25 cellular contexts compared by ENCODE assay signal in the genomic region with DNA sequence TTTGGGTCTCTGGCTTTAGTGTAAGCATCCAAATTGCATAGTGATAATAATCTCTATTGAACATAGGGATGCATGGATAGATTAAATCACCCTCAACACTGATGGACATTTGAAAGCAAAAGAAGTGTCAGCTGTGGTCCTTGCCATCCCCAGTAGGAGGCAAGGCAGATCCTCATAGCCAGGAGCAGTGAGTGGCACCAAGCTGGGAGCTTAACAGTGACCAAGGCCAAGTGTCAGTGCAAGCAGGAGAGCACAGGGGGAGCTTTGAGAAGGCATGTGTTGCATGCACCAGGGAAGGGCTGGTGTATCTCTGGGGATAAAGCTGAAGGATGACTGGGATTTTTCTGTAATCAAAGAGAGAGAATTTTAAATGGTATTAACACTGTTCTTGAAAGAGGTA. TPM values are rescaled to one million over a fixed set of nuclear protein-coding genes. Genes with fewer than 3 reads are reported as not detected.
DNase-seq lines count a peak whose midpoint lies in the region; ATAC-seq and TF ChIP-seq lines count a peak whose summit lies in the region.
"Had no signal": no experiment of that assay in that cellular context is flagged by ENCODE, and none has a peak within 500 bp of the region (broad histone marks: within the 10 kb centered on the region; RNA-seq: fewer than 3 reads in every experiment).

No MANE protein-coding gene starts in this region.

- H2AFZ ChIP-seq in mammary epithelial cell (ENCODE audit: low read depth, low read length) = no peak overlapping the region
- H2AFZ ChIP-seq: neural progenitor cell had no signal

- H3K4me3 ChIP-seq in AG04450 (ENCODE audit: low read depth, low read length) = no peak overlapping the region
- H3K4me3 ChIP-seq in fibroblast of pulmonary artery (replicated peaks; ENCODE audit: low read depth, low read length) = no peak overlapping the region
- no peak overlapping the region for H3K4me3 ChIP-seq in mammary epithelial cell (replicated peaks in 1 of 3; ENCODE audit: insufficient read depth in 1 of 3, low read depth in 2 of 3, low read length in 3 of 3)
- H3K4me3 ChIP-seq: mucosa of descending colon, neural progenitor cell, smooth muscle cell, tibial artery had no signal

- in situ Hi-C loops in mammary epithelial cell (cut with MboI; ENCODE audit: low sequenced_read_pairs in 2 of 2) = no loop called here

- no peaks in the 10 kb centered on the region for H4K20me1 ChIP-seq in mammary epithelial cell (ENCODE audit: insufficient read depth, low read length)

- H3K9ac ChIP-seq in mammary epithelial cell (ENCODE audit: insufficient read depth, low read length) = no peak overlapping the region
- H3K9ac ChIP-seq: neural progenitor cell had no signal

- ATAC-seq in T-helper 17 cell = no peak
- ATAC-seq in activated naive CD4-positive, alpha-beta T cell treated with anti-CD3 and anti-CD28 coated beads, Interleukin-2, amount 50 U/mL, for 72 hours = no peak
- ATAC-seq: activated CD8-positive, alpha-beta T cell treated with anti-CD3 and anti-CD28 coated beads for 36 hours; CD8-positive, alpha-beta T cell; mucosa of descending colon; psoas muscle had no signal

- H3K79me2 ChIP-seq in mammary epithelial cell (ENCODE audit: insufficient read depth, low read length) = no peaks in the 10 kb centered on the region

- H3K27ac Mint-ChIP-seq in T-helper 17 cell = peak overlapping the region; percentile 54
- H3K27ac Mint-ChIP-seq in activated naive CD4-positive, alpha-beta T cell treated with anti-CD3 and anti-CD28 coated beads, Interleukin-2, amount 50 U/mL, for 72 hours = peak overlapping the region in 1 of 2 donors; percentile 5
- H3K27ac Mint-ChIP-seq: activated CD8-positive, alpha-beta T cell treated with anti-CD3 and anti-CD28 coated beads for 36 hours; CD8-positive, alpha-beta T cell; neural progenitor cell had no signal

- H3K9me3 ChIP-seq in AG04450 (ENCODE audit: control insufficient read depth, insufficient read depth, low read length) (no peaks in the 10 kb centered on the region), T-helper 17 cell (ENCODE audit: control insufficient read depth, low read length, poor library complexity, severe bottlenecking) (no peaks in the 10 kb centered on the region), mammary epithelial cell (replicated peaks; ENCODE audit: insufficient read depth, low read length) (no peaks in the 10 kb centered on the region)
- H3K9me3 ChIP-seq: mucosa of descending colon, psoas muscle, tibial artery had no signal

- no peak overlapping the region for H3K4me2 ChIP-seq in mammary epithelial cell (ENCODE audit: insufficient read depth, low read depth, low read length)
- H3K4me2 ChIP-seq: neural progenitor cell, smooth muscle cell had no signal

- no peaks in the 10 kb centered on the region for H3K4me1 ChIP-seq in mammary epithelial cell (ENCODE audit: insufficient read depth, low read length)
- H3K4me1 ChIP-seq: psoas muscle had no signal

- POLR2A ChIA-PET in AG04450 (lab: Yijun Ruan, JAX) = no interaction called here

- intact Hi-C loops in mammary epithelial cell (cut with micrococcal nuclease) = no loop called here

- no TSS peak for BruUV-seq in mammary epithelial cell (replicated peaks; lab: Mats Ljungman, UMichigan)

- H3K27ac ChIP-seq in AG04450 (ENCODE audit: low read depth, low read length) (no peak overlapping the region), mammary epithelial cell (ENCODE audit: insufficient read depth, low read depth, low read length) (no peak overlapping the region)
- H3K27ac ChIP-seq: neural progenitor cell, psoas muscle, tibial artery had no signal

- TF ChIP-seq CTCF in AG04450 (IDR thresholded peaks at IDR 0.05; ENCODE audit: low read depth, low read length) (0 out of 2 replicates have a peak, but pooled peaks have one; percentile 13), fibroblast of pulmonary artery (IDR thresholded peaks at IDR 0.05; ENCODE audit: low read length, missing control alignments) (peak; percentile 1), mammary epithelial cell (conservative IDR thresholded peaks at IDR 0.05 in 1 of 2, IDR thresholded peaks at IDR 0.05 in 1 of 2; ENCODE audit: extremely low read depth in 1 of 2, insufficient read depth in 1 of 2, low read depth in 1 of 2, low read length in 2 of 2) (peak in 1 of 2 donors; percentile 23)

- CTCF ChIA-PET in AG04450 (lab: Charles Lee) = no interaction called here
- CTCF ChIA-PET in mammary epithelial cell (lab: Charles Lee; ENCODE audit: low non-redundant PET) = no interaction called here

- H3K4me3 Mint-ChIP-seq in T-helper 17 cell = no peak overlapping the region
- H3K4me3 Mint-ChIP-seq: activated CD8-positive, alpha-beta T cell treated with anti-CD3 and anti-CD28 coated beads for 36 hours; CD8-positive, alpha-beta T cell; neural progenitor cell had no signal

- H3K36me3 Mint-ChIP-seq in T-helper 17 cell (ENCODE audit: low read depth) = peaks cover 10% of the 10 kb centered on the region
- no peaks in the 10 kb centered on the region for H3K36me3 Mint-ChIP-seq in activated naive CD4-positive, alpha-beta T cell treated with anti-CD3 and anti-CD28 coated beads, Interleukin-2, amount 50 U/mL, for 72 hours
- H3K36me3 Mint-ChIP-seq: neural progenitor cell had no signal

- no peaks in the 10 kb centered on the region for H3K27me3 ChIP-seq in AG04450 (ENCODE audit: control insufficient read depth, insufficient read depth, low read length)
- H3K27me3 ChIP-seq in mammary epithelial cell (ENCODE audit: insufficient read depth, low read length) = no peaks in the 10 kb centered on the region
- H3K27me3 ChIP-seq: neural progenitor cell, tibial artery had no signal

- no peaks in the 10 kb centered on the region for H3K27me3 Mint-ChIP-seq in T-helper 17 cell
- H3K27me3 Mint-ChIP-seq: activated CD8-positive, alpha-beta T cell treated with anti-CD3 and anti-CD28 coated beads for 36 hours had no signal

- dilution Hi-C loops in mammary epithelial cell (cut with HindIII; ENCODE audit: low sequenced_read_pairs) = loop anchor here (5.0 kb wide), 2 partner anchors 39 to 99 kb away; no protein-coding TSS in a partner anchor

- DNase-seq in AG04450 (ENCODE audit: low read depth, low spot score) (no peak), ELR (ENCODE audit: low read depth) (peak; percentile 13), T-helper 17 cell (no peak), fibroblast of pulmonary artery (ENCODE audit: low read depth) (no peak), NCI-H2029 (lab: John Stamatoyannopoulos, UW) (no peak), mammary epithelial cell (no peak), putamen (ENCODE audit: low spot score) (no peak)
- DNase-seq in activated naive CD4-positive, alpha-beta T cell treated with anti-CD3 and anti-CD28 coated beads, Interleukin-2, amount 50 U/mL, for 72 hours (ENCODE audit: low spot score in 2 of 2) = no peak
- DNase-seq: activated CD4-positive, CD25-positive, alpha-beta regulatory T cell; activated CD8-positive, alpha-beta T cell treated with anti-CD3 and anti-CD28 coated beads for 36 hours; amygdala; caudate nucleus; CD8-positive, alpha-beta T cell; DMS79; H7; mucosa of descending colon; NCI-H2171 treated with DMSO at 0.1 percent for 48 hours; NCI-H774; psoas muscle; SHP77; stimulated activated CD4-positive, alpha-beta T cell treated with anti-CD3 and anti-CD28 coated beads, Interleukin-2, amount 100 ng/mL, for 48 hours; stimulated activated naive CD4-positive, alpha-beta T cell treated with Interleukin-2 at 50 U/mL for 16 hours; tibial artery had no signal

- peaks cover 2% of the 10 kb centered on the region for H3K4me1 Mint-ChIP-seq in T-helper 17 cell

- no peaks in the 10 kb centered on the region for H3K36me3 ChIP-seq in mammary epithelial cell (ENCODE audit: insufficient read depth, low read length)
- H3K36me3 ChIP-seq: neural progenitor cell, tibial artery had no signal

- no peaks in the 10 kb centered on the region for H3K9me3 Mint-ChIP-seq in activated naive CD4-positive, alpha-beta T cell treated with anti-CD3 and anti-CD28 coated beads, Interleukin-2, amount 50 U/mL, for 72 hours
- H3K9me3 Mint-ChIP-seq: activated CD8-positive, alpha-beta T cell treated with anti-CD3 and anti-CD28 coated beads for 36 hours; CD8-positive, alpha-beta T cell; neural progenitor cell had no signal

RNA-seq across cellular contexts. Expression of gene SLC14A1, which starts 14.7 kb away (rescaled TPM):
- polyA plus RNA-seq in AG04450 (2011; rRNA removed) (73.9 and 80.5 TPM in 2 replicates), mammary epithelial cell (0.05 TPM)
- 87.7 and 104 TPM in 2 replicates for polyA minus RNA-seq in AG04450 (2011; rRNA and poly(A)+ RNA removed)
- total RNA-seq in T-helper 17 cell (1 to 10 TPM; 8.0 to 9.8 TPM), mammary epithelial cell (under 1 TPM in 1 of 2 donors, not detected in 1; under 0.01 TPM)
- polyA minus RNA-seq in mammary epithelial cell = not detected
- under 1 TPM; 0.14 to 0.54 TPM for total RNA-seq in activated naive CD4-positive, alpha-beta T cell treated with anti-CD3 and anti-CD28 coated beads, Interleukin-2, amount 50 U/mL, for 72 hours
- total RNA-seq: H7 had no signal

Comparison
In these comparisons a context has a peak if more than half of its experiments do, and no peak if none do; other contexts are left out.
1. RNA of gene SLC14A1, which starts 14.7 kb away (total RNA-seq): 8.0 to 9.8 TPM in T-helper 17 cell; 0.14 to 0.54 TPM in activated naive CD4-positive, alpha-beta T cell treated with anti-CD3 and anti-CD28 coated beads, Interleukin-2, amount 50 U/mL, for 72 hours and under 0.01 TPM in mammary epithelial cell; every median in the first group is over 4 times any median in the second.